ENCODE assay signal across 8 cellular contexts in genomic region chr12:750356-751191, GRCh38. TPM values are rescaled to one million over a fixed set of nuclear protein-coding genes. Genes with fewer than 3 reads are reported as not detected.
DNase-seq lines count a peak whose midpoint lies in the region; TF ChIP-seq lines count a peak whose summit lies in the region.

No MANE protein-coding gene starts in this region.

- peak overlapping the region; percentile 60 for H3K9ac ChIP-seq in MM.1S (ENCODE audit: low read length)

- peaks cover 36% of the 10 kb centered on the region for H3F3A ChIP-seq in MM.1S (ENCODE audit: insufficient read depth, low read length)

- H3K27ac ChIP-seq in CD4-positive, alpha-beta memory T cell (ENCODE audit: low read depth, low read length), result peak overlapping the region; percentile 89
- H3K27ac ChIP-seq in MM.1S (ENCODE audit: low read length), result peak overlapping the region; percentile 60; the same call in 1 of the 2 replicates
- H3K27ac ChIP-seq in ectodermal cell (ENCODE audit: insufficient read depth, low read depth, low read length, poor library complexity, severe bottlenecking), result peak overlapping the region; percentile 88
- H3K27ac ChIP-seq in osteoblast (ENCODE audit: low read depth, low read length), result peak overlapping the region; percentile 72

- H3K9me3 Mint-ChIP-seq in CD4-positive, alpha-beta memory T cell, result no peaks in the 10 kb centered on the region
- H3K9me3 Mint-ChIP-seq in activated T-helper 2 cell treated with anti-CD3 and anti-CD28 coated beads, Interferon-gamma antibody, Interleukin-2, Interleukin-4, amounts not matched to agents 10 μg/mL and 5 μg/mL and 100 μg/mL, durations not matched to agents 14 hours and 24 hours and 36 hours, result no peaks in the 10 kb centered on the region

- H4K20me1 ChIP-seq in MM.1S (ENCODE audit: insufficient read depth, low read length) (0 out of 2 replicates have a peak, but pooled peaks cover 20% of the 10 kb centered on the region), osteoblast (ENCODE audit: insufficient read depth, low read length) (peaks cover 25% of the 10 kb centered on the region)

- peaks cover 0 to 11% (median 8%) of the 10 kb centered on the region in 4 donors for H3K4me1 Mint-ChIP-seq in CD4-positive, alpha-beta memory T cell
- peaks cover 21% of the 10 kb centered on the region for H3K4me1 Mint-ChIP-seq in activated T-helper 2 cell treated with anti-CD3 and anti-CD28 coated beads, Interferon-gamma antibody, Interleukin-2, Interleukin-4, amounts not matched to agents 10 μg/mL and 5 μg/mL and 100 μg/mL, durations not matched to agents 14 hours and 24 hours and 36 hours (ENCODE audit: low read depth)

- peaks cover 0 to 16% of the 10 kb centered on the region in 2 donors for H3K36me3 Mint-ChIP-seq in CD4-positive, alpha-beta memory T cell
- H3K36me3 Mint-ChIP-seq in activated T-helper 2 cell treated with anti-CD3 and anti-CD28 coated beads, Interferon-gamma antibody, Interleukin-2, Interleukin-4, amounts not matched to agents 10 μg/mL and 5 μg/mL and 100 μg/mL, durations not matched to agents 14 hours and 24 hours and 36 hours (ENCODE audit: low read depth), result peaks cover 21% of the 10 kb centered on the region

- intact Hi-C loops in CD4-positive, alpha-beta memory T cell (cut with micrococcal nuclease), result loop anchor here (1.0 to 5.0 kb wide), 9 partner anchors 21 to 348 kb away; partner anchors contain the start of gene CCDC77
- intact Hi-C loops in activated T-helper 2 cell treated with anti-CD3 and anti-CD28 coated beads, Interferon-gamma antibody, Interleukin-2, Interleukin-4, amounts not matched to agents 10 μg/mL and 5 μg/mL and 100 μg/mL, durations not matched to agents 14 hours and 24 hours and 36 hours (cut with micrococcal nuclease), result loop anchor here (1.0 to 10.0 kb wide), 8 partner anchors 7 to 944 kb away; partner anchors contain the start of genes ADIPOR2 and RAD52

- H3K79me2 ChIP-seq in MM.1S (ENCODE audit: low read length) (peaks cover 26% of the 10 kb centered on the region), osteoblast (ENCODE audit: insufficient read depth, low read length) (peaks cover 28% of the 10 kb centered on the region)

- H3K4me2 ChIP-seq in MM.1S (ENCODE audit: low read depth, low read length) (peak overlapping the region; percentile 92), osteoblast (ENCODE audit: insufficient read depth, low read length) (peak overlapping the region; percentile 94)

- CTCF ChIA-PET in CD4-positive, alpha-beta memory T cell (lab: Charles Lee; ENCODE audit: partially characterized antibody), result interaction anchor here (0.7 to 6.3 kb wide), 55 partner anchors 9 to 842 kb away, joined by 3 to 112 read pairs (median 8); partner anchors contain the start of gene NINJ2

- H3K27me3 Mint-ChIP-seq in CD4-positive, alpha-beta memory T cell, result no peaks in the 10 kb centered on the region
- H3K27me3 Mint-ChIP-seq in activated T-helper 2 cell treated with anti-CD3 and anti-CD28 coated beads, Interferon-gamma antibody, Interleukin-2, Interleukin-4, amounts not matched to agents 10 μg/mL and 5 μg/mL and 100 μg/mL, durations not matched to agents 14 hours and 24 hours and 36 hours (ENCODE audit: low read depth), result no peaks in the 10 kb centered on the region

- peaks cover 27% of the 10 kb centered on the region for H3K4me1 ChIP-seq in CD4-positive, alpha-beta memory T cell (ENCODE audit: insufficient read depth, low read length)
- H3K4me1 ChIP-seq in MM.1S (ENCODE audit: low read length) (peaks cover 5% of the 10 kb centered on the region; the same call in 1 of the 2 replicates), ectodermal cell (ENCODE audit: control insufficient read depth, insufficient read depth, low read length) (peaks cover 7% of the 10 kb centered on the region), osteoblast (ENCODE audit: insufficient read depth, low read length) (peaks cover 14% of the 10 kb centered on the region)

- 46 to 48% methylated on average over 7 of the region's 7 CpGs for WGBS in ectodermal cell, 2 experiments

- H3K27ac Mint-ChIP-seq in CD4-positive, alpha-beta memory T cell, result peak overlapping the region in 2 of 7 donors; percentile 93 to 94
- H3K27ac Mint-ChIP-seq in activated T-helper 2 cell treated with anti-CD3 and anti-CD28 coated beads, Interferon-gamma antibody, Interleukin-2, Interleukin-4, amounts not matched to agents 10 μg/mL and 5 μg/mL and 100 μg/mL, durations not matched to agents 14 hours and 24 hours and 36 hours, result no peak overlapping the region

- no peak for DNase-seq in CD4-positive, alpha-beta memory T cell
- DNase-seq in MM.1S (no peak), osteoblast (ENCODE audit: insufficient read length, low spot score, missing footprints) (peak; percentile 18), iPS-NIHi11 (ENCODE audit: low spot score) (no peak), middle frontal gyrus (ENCODE audit: extremely low spot score, low spot score) (no peak)
- no peak for DNase-seq in activated T-helper 2 cell treated with anti-CD3 and anti-CD28 coated beads, Interferon-gamma antibody, Interleukin-2, Interleukin-4, amounts not matched to agents 10 μg/mL and 5 μg/mL and 100 μg/mL, durations not matched to agents 14 hours and 24 hours and 36 hours (ENCODE audit: low spot score)
- DNase-seq in activated CD4-positive, alpha-beta T cell treated with anti-CD3 and anti-CD28 coated beads, Interleukin-2, amount 50 U/mL, for 1 hour, result no peak

- H3K4me3 ChIP-seq in CD4-positive, alpha-beta memory T cell (ENCODE audit: low read length in 2 of 2), result peak overlapping the region; percentile 67 to 96
- peak overlapping the region; percentile 70 for H3K4me3 ChIP-seq in MM.1S (ENCODE audit: low read length)
- peak overlapping the region; percentile 91 for H3K4me3 ChIP-seq in ectodermal cell (ENCODE audit: insufficient read depth, low read depth, low read length)
- peak overlapping the region; percentile 76 for H3K4me3 ChIP-seq in osteoblast (ENCODE audit: insufficient read depth, low read length)

- POLR2A ChIA-PET in CD4-positive, alpha-beta memory T cell (lab: Charles Lee; ENCODE audit: partially characterized antibody), result interaction anchor here (0.6 to 6.4 kb wide), 36 partner anchors 9 to 851 kb away, joined by 3 to 138 read pairs (median 10); partner anchors contain the start of genes ERC1, NINJ2 and RAD52

- no peaks in the 10 kb centered on the region for H3K27me3 ChIP-seq in CD4-positive, alpha-beta memory T cell (ENCODE audit: insufficient read depth, low read length)
- H3K27me3 ChIP-seq in MM.1S (replicated peaks; ENCODE audit: insufficient read depth, low read length) (no peaks in the 10 kb centered on the region), ectodermal cell (ENCODE audit: control insufficient read depth, insufficient read depth, low read length, poor library complexity, severe bottlenecking) (no peaks in the 10 kb centered on the region), osteoblast (ENCODE audit: insufficient read depth, low read length) (no peaks in the 10 kb centered on the region)

- peak overlapping the region; percentile 66 for H2AFZ ChIP-seq in MM.1S (ENCODE audit: low read length)
- H2AFZ ChIP-seq in osteoblast (ENCODE audit: low read length), result peak overlapping the region; percentile 91

- TF ChIP-seq CTCF in MM.1S (IDR thresholded peaks at IDR 0.05; ENCODE audit: low read length) (no peak), osteoblast (IDR thresholded peaks at IDR 0.05; ENCODE audit: extremely low read depth, low read depth, low read length) (no peak)

- no peaks in the 10 kb centered on the region for H3K9me3 ChIP-seq in CD4-positive, alpha-beta memory T cell (ENCODE audit: control insufficient read depth in 1 of 2, low read length in 2 of 2)
- no peaks in the 10 kb centered on the region for H3K9me3 ChIP-seq in MM.1S (replicated peaks; ENCODE audit: insufficient read depth, low read length)
- no peaks in the 10 kb centered on the region for H3K9me3 ChIP-seq in ectodermal cell (ENCODE audit: control insufficient read depth, low read length)
- no peaks in the 10 kb centered on the region for H3K9me3 ChIP-seq in osteoblast (ENCODE audit: low read depth, low read length)

- H3K9me2 ChIP-seq in MM.1S (replicated peaks; ENCODE audit: insufficient read depth, low read length), result no peaks in the 10 kb centered on the region

- no peaks in the 10 kb centered on the region for H3K36me3 ChIP-seq in CD4-positive, alpha-beta memory T cell (ENCODE audit: insufficient read depth, low read length)
- H3K36me3 ChIP-seq in MM.1S (replicated peaks; ENCODE audit: insufficient read depth, low read length), result no peaks in the 10 kb centered on the region
- no peaks in the 10 kb centered on the region for H3K36me3 ChIP-seq in ectodermal cell (ENCODE audit: control insufficient read depth, insufficient read depth, low read length)
- no peaks in the 10 kb centered on the region for H3K36me3 ChIP-seq in osteoblast (ENCODE audit: insufficient read depth, low read length)

- H3K4me3 Mint-ChIP-seq in CD4-positive, alpha-beta memory T cell, result peak overlapping the region in 1 of 8 donors; percentile 69
- no peak overlapping the region for H3K4me3 Mint-ChIP-seq in activated T-helper 2 cell treated with anti-CD3 and anti-CD28 coated beads, Interferon-gamma antibody, Interleukin-2, Interleukin-4, amounts not matched to agents 10 μg/mL and 5 μg/mL and 100 μg/mL, durations not matched to agents 14 hours and 24 hours and 36 hours (ENCODE audit: low read depth)

RNA-seq across cellular contexts. Expression of gene WNK1, which starts 1.8 kb away (rescaled TPM):
- 100 to 1,000 TPM; 192 to 194 TPM for total RNA-seq in CD4-positive, alpha-beta memory T cell
- polyA plus RNA-seq in CD4-positive, alpha-beta memory T cell, result 10 to 100 TPM in 1 of 2 donors, 1 to 10 TPM in 1; 4.5 to 49.5 TPM
- polyA plus RNA-seq in ectodermal cell (2013, experiment 1 of 4), result 144 TPM
- 152 TPM for polyA plus RNA-seq in ectodermal cell (2013, experiment 2 of 4)
- polyA plus RNA-seq in ectodermal cell (2013, experiment 3 of 4), result 108 TPM
- polyA plus RNA-seq in ectodermal cell (2013, experiment 4 of 4), result 127 TPM
- total RNA-seq in osteoblast, result 110 and 127 TPM in 2 replicates
- 146 and 157 TPM in 2 replicates for total RNA-seq in activated T-helper 2 cell treated with anti-CD3 and anti-CD28 coated beads, Interferon-gamma antibody, Interleukin-2, Interleukin-4, amounts not matched to agents 10 μg/mL and 5 μg/mL and 100 μg/mL, durations not matched to agents 14 hours and 24 hours and 36 hours
